ENCODE assay signal across 12 cellular contexts in the genomic region with DNA sequence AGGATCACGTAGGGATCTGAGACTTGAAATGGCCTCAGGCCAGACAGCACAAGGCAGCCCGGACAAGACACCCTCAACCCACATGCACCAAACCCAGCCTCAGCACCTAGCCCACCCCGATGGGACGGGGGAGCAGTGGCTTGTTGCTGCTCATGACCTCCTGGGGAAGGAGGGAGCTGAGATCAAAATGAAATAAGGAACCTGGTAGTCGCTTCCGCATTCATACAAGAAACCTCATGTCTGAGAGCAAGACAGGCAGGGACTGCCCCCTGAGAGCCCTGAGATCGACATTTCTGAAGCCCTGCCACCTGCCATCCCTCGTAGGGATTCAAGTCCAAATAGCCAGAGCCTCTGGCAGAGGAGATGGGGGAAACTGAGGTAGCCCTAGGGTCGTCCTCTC. TPM values are rescaled to one million over a fixed set of nuclear protein-coding genes. Genes with fewer than 3 reads are reported as not detected.
DNase-seq lines count a peak whose midpoint lies in the region; ATAC-seq, FAIRE-seq and TF ChIP-seq lines count a peak whose summit lies in the region.
"Had no signal": no experiment of that assay in that cellular context is flagged by ENCODE, and none has a peak within 500 bp of the region (broad histone marks: within the 10 kb centered on the region; RNA-seq: fewer than 3 reads in every experiment).

No MANE protein-coding gene starts in this region.

- H3K36me3 ChIP-seq in Caco-2 (ENCODE audit: control insufficient read depth, insufficient read depth, low read length) (peaks cover 5% of the 10 kb centered on the region), left lung (peaks cover 0 to 51% of the 10 kb centered on the region in 2 donors)

- TF ChIP-seq CTCF in Caco-2 (IDR thresholded peaks at IDR 0.05; ENCODE audit: insufficient read depth in 1 of 2, low read depth in 1 of 2, low read length in 1 of 2, severe bottlenecking in 1 of 2, unreplicated experiment in 1 of 2), result no peak
- no peak for TF ChIP-seq CTCF in RWPE1 (conservative IDR thresholded peaks at IDR 0.05; ENCODE audit: low read depth)
- no peak for TF ChIP-seq CTCF in left lung (IDR thresholded peaks at IDR 0.05)

- no peak overlapping the region for H3K27ac Mint-ChIP-seq in Caco-2 (ENCODE audit: unreplicated experiment)

- H3K9me3 Mint-ChIP-seq in Caco-2 (ENCODE audit: unreplicated experiment), result no peaks in the 10 kb centered on the region

- POLR2A ChIA-PET in Caco-2 (lab: Charles Lee), result no interaction called here
- POLR2A ChIA-PET in RWPE1 (lab: Yijun Ruan, JAX; ENCODE audit: low non-redundant PET), result no interaction called here

- no peak overlapping the region for H3K4me3 Mint-ChIP-seq in Caco-2 (ENCODE audit: unreplicated experiment)

- peaks cover 27% of the 10 kb centered on the region for H3K36me3 Mint-ChIP-seq in Caco-2 (ENCODE audit: insufficient read depth, unreplicated experiment)

- intact Hi-C loops in Caco-2 (cut with micrococcal nuclease; ENCODE audit: unreplicated experiment) (no loop called here), left lung (cut with DNase I) (no loop called here)

- H3K9me3 ChIP-seq in Caco-2 (0 out of 2 replicates have a peak, but pooled peaks cover 3% of the 10 kb centered on the region), left lung (peaks cover 0 to 2% of the 10 kb centered on the region in 2 donors)

- H3K27me3 ChIP-seq in Caco-2 (replicated peaks; ENCODE audit: control insufficient read depth, insufficient read depth, low read length) (no peaks in the 10 kb centered on the region), left lung (no peaks in the 10 kb centered on the region)

- DNase-seq in Caco-2 (no peak), GM19239 (ENCODE audit: insufficient read length, low spot score) (no peak), RWPE1 (ENCODE audit: low spot score) (no peak), left lung (peak in 1 of 2 donors; percentile 61), iPS-NIHi11 (ENCODE audit: low spot score) (no peak), NCI-H2171 (lab: John Stamatoyannopoulos, UW) (no peak)
- no peak for DNase-seq in stimulated activated CD4-positive, alpha-beta T cell treated with anti-CD3 and anti-CD28 coated beads, Interleukin-2, amount 100 ng/mL, for 48 hours
- no peak for DNase-seq in stimulated activated CD4-positive, alpha-beta T cell treated with anti-CD3 and anti-CD28 coated beads, Interleukin-2, amount 100 ng/mL, for 24 hours
- DNase-seq: activated CD4-positive, alpha-beta T cell treated with anti-CD3 and anti-CD28 coated beads for 4 hours; GOT3; NK-92 treated with Interleukin-12 subunit alpha and Interleukin-12 subunit beta, amount 100 ng/mL, for 24 hours had no signal

- ATAC-seq in left lung, result peak; percentile 28

- CTCF ChIA-PET in Caco-2 (lab: Charles Lee), result no interaction called here
- CTCF ChIA-PET in RWPE1 (lab: Yijun Ruan, JAX), result no interaction called here

- peak overlapping the region; percentile 30 for H3K27ac ChIP-seq in RWPE1
- peak overlapping the region in 1 of 2 donors; percentile 41 for H3K27ac ChIP-seq in left lung

- no peaks in the 10 kb centered on the region for H3K27me3 Mint-ChIP-seq in Caco-2 (ENCODE audit: insufficient read depth, unreplicated experiment)

- BruUV-seq in Caco-2 (replicated peaks; lab: Mats Ljungman, UMichigan), result TSS peak; percentile 16

- H3K4me1 ChIP-seq in Caco-2 (peaks cover 8% of the 10 kb centered on the region), left lung (peaks cover 0 to 26% of the 10 kb centered on the region in 2 donors)

- H3K4me3 ChIP-seq in Caco-2 (ENCODE audit: low read depth, low read length), result no peak overlapping the region
- no peak overlapping the region for H3K4me3 ChIP-seq in left lung

- no peaks in the 10 kb centered on the region for H3K4me1 Mint-ChIP-seq in Caco-2 (ENCODE audit: low read depth, unreplicated experiment)

- peak; percentile 73 for FAIRE-seq in GM19239 (lab: Jason Lieb, UNC)
- FAIRE-seq: urothelium cell line had no signal

RNA-seq across cellular contexts. Expression of a gene that starts 5.7 kb away (rescaled TPM):
- 28.4 and 29.4 TPM in 2 replicates for total RNA-seq in Caco-2 (2022)
- 1 to 10 TPM; 7.7 to 9.0 TPM for total RNA-seq in left lung

RNA-seq across cellular contexts. Expression of a gene that starts 10.4 kb away (rescaled TPM):
- total RNA-seq in Caco-2 (2022) (38.7 and 40.3 TPM in 2 replicates), left lung (10 to 100 TPM; 32.3 to 41.2 TPM)

RNA-seq across cellular contexts. Expression of a gene that starts 10.7 kb away (rescaled TPM):
- total RNA-seq in Caco-2 (2022) (65.0 and 66.7 TPM in 2 replicates), left lung (10 to 100 TPM; 38.3 to 42.2 TPM)
